ENCODE assay signal across 2 cellular contexts in the genomic region with DNA sequence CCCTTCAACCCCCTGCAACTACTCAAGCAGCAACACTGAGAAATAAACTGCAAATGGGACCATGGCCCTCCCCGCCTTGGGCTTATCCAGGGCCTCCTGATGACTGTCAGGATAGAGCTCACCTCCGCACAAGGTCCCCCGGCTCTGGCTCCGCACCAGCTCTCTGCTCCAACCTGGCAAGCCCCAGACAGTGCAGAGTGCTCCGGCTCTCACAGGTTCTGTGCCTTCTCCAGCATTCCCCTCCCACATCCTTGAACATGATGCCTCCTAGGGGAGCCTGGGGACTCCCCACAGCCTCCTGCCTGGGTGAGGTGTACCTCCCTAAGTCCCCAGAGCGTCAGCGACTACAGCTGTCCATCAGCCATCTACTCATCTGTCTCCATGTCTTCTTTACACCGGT.
TF ChIP-seq lines count a peak whose summit lies in the region.

No MANE protein-coding gene starts in this region.

TF ChIP-seq in HCT116, 20 proteins besides CTCF, POLR2A, EP300 and RAD21:
- no peak for TF ChIP-seq SP1 (IDR thresholded peaks at IDR 0.05; ENCODE audit: low read depth)
- TF ChIP-seq EZH2phosphoT487 (IDR thresholded peaks at IDR 0.05; ENCODE audit: borderline replicate concordance) = no peak
- TF ChIP-seq SIN3A (IDR thresholded peaks at IDR 0.05; ENCODE audit: low read depth) = no peak
- no peak for TF ChIP-seq POLR2AphosphoS5 (IDR thresholded peaks at IDR 0.05; ENCODE audit: low read depth, low read length)
- no peak for TF ChIP-seq SRF (IDR thresholded peaks at IDR 0.05; ENCODE audit: low read depth)
- TF ChIP-seq CBX3 (IDR thresholded peaks at IDR 0.05; ENCODE audit: low read depth) = no peak
- TF ChIP-seq CEBPB (IDR thresholded peaks at IDR 0.05; ENCODE audit: low read depth) = no peak
- no peak for TF ChIP-seq ZNF274 (IDR thresholded peaks at IDR 0.05; ENCODE audit: low read depth, low read length)
- TF ChIP-seq FOSL1 (IDR thresholded peaks at IDR 0.05; ENCODE audit: low read depth) = no peak
- TF ChIP-seq EGR1 (IDR thresholded peaks at IDR 0.05; ENCODE audit: low read depth) = no peak
- TF ChIP-seq, protein P1, sequence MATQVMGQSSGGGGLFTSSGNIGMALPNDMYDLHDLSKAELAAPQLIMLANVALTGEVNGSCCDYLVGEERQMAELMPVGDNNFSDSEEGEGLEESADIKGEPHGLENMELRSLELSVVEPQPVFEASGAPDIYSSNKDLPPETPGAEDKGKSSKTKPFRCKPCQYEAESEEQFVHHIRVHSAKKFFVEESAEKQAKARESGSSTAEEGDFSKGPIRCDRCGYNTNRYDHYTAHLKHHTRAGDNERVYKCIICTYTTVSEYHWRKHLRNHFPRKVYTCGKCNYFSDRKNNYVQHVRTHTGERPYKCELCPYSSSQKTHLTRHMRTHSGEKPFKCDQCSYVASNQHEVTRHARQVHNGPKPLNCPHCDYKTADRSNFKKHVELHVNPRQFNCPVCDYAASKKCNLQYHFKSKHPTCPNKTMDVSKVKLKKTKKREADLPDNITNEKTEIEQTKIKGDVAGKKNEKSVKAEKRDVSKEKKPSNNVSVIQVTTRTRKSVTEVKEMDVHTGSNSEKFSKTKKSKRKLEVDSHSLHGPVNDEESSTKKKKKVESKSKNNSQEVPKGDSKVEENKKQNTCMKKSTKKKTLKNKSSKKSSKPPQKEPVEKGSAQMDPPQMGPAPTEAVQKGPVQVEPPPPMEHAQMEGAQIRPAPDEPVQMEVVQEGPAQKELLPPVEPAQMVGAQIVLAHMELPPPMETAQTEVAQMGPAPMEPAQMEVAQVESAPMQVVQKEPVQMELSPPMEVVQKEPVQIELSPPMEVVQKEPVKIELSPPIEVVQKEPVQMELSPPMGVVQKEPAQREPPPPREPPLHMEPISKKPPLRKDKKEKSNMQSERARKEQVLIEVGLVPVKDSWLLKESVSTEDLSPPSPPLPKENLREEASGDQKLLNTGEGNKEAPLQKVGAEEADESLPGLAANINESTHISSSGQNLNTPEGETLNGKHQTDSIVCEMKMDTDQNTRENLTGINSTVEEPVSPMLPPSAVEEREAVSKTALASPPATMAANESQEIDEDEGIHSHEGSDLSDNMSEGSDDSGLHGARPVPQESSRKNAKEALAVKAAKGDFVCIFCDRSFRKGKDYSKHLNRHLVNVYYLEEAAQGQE (IDR thresholded peaks at IDR 0.05; ENCODE audit: low read depth) = no peak
- TF ChIP-seq YY1 (IDR thresholded peaks at IDR 0.05; ENCODE audit: extremely low read depth, insufficient replicate concordance, low read depth, low read length) = no peak
- TF ChIP-seq JUND (IDR thresholded peaks at IDR 0.05) = no peak
- no peak for TF ChIP-seq TCF7L2 (IDR thresholded peaks at IDR 0.05; ENCODE audit: borderline replicate concordance, extremely low read depth, insufficient read depth, insufficient read length)
- TF ChIP-seq, protein P2, sequence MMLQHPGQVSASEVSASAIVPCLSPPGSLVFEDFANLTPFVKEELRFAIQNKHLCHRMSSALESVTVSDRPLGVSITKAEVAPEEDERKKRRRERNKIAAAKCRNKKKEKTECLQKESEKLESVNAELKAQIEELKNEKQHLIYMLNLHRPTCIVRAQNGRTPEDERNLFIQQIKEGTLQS (IDR thresholded peaks at IDR 0.05) = no peak
- TF ChIP-seq EZH2 (IDR thresholded peaks at IDR 0.05) = no peak
- TF ChIP-seq, protein P3, sequence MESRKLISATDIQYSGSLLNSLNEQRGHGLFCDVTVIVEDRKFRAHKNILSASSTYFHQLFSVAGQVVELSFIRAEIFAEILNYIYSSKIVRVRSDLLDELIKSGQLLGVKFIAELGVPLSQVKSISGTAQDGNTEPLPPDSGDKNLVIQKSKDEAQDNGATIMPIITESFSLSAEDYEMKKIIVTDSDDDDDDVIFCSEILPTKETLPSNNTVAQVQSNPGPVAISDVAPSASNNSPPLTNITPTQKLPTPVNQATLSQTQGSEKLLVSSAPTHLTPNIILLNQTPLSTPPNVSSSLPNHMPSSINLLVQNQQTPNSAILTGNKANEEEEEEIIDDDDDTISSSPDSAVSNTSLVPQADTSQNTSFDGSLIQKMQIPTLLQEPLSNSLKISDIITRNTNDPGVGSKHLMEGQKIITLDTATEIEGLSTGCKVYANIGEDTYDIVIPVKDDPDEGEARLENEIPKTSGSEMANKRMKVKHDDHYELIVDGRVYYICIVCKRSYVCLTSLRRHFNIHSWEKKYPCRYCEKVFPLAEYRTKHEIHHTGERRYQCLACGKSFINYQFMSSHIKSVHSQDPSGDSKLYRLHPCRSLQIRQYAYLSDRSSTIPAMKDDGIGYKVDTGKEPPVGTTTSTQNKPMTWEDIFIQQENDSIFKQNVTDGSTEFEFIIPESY (IDR thresholded peaks at IDR 0.05; ENCODE audit: extremely low read depth, insufficient replicate concordance, low read length) = no peak

TF ChIP-seq in H1, 55 proteins besides CTCF, POLR2A, EP300 and RAD21:
- TF ChIP-seq CHD1 (IDR thresholded peaks at IDR 0.05; ENCODE audit: low read depth, low read length) = no peak
- TF ChIP-seq BCL11A (IDR thresholded peaks at IDR 0.05; ENCODE audit: low read depth in 2 of 2, low read length in 2 of 2) = no peak
- no peak for TF ChIP-seq SP1 (IDR thresholded peaks at IDR 0.05; ENCODE audit: low read depth, low read length)
- TF ChIP-seq SAP30 (IDR thresholded peaks at IDR 0.05; ENCODE audit: insufficient read depth, insufficient replicate concordance, low read length) = no peak
- TF ChIP-seq SIN3A (conservative IDR thresholded peaks at IDR 0.05 in 1 of 2, IDR thresholded peaks at IDR 0.05 in 1 of 2; ENCODE audit: low read depth in 1 of 2, low read length in 2 of 2) = no peak
- TF ChIP-seq BACH1 (IDR thresholded peaks at IDR 0.05; ENCODE audit: low read length) = no peak
- no peak for TF ChIP-seq JUN (IDR thresholded peaks at IDR 0.05; ENCODE audit: low read depth, low read length)
- TF ChIP-seq RFX5 (IDR thresholded peaks at IDR 0.05; ENCODE audit: borderline replicate concordance, low read depth, low read length) = no peak
- no peak for TF ChIP-seq HDAC6 (IDR thresholded peaks at IDR 0.05; ENCODE audit: low read depth, low read length)
- TF ChIP-seq, protein P2 (IDR thresholded peaks at IDR 0.05; ENCODE audit: insufficient read depth, low read depth, low read length) = no peak
- no peak for TF ChIP-seq BRCA1 (IDR thresholded peaks at IDR 0.05; ENCODE audit: low read depth, low read length)
- no peak for TF ChIP-seq TAF7 (optimal IDR thresholded peaks at IDR 0.05; ENCODE audit: borderline replicate concordance, low read depth, low read length)
- no peak for TF ChIP-seq CHD2 (IDR thresholded peaks at IDR 0.05; ENCODE audit: low read length)
- TF ChIP-seq GTF2F1 (IDR thresholded peaks at IDR 0.05; ENCODE audit: borderline replicate concordance, low read depth, low read length) = no peak
- no peak for TF ChIP-seq HDAC2 (IDR thresholded peaks at IDR 0.05; ENCODE audit: borderline replicate concordance in 1 of 2, low read depth in 2 of 2, low read length in 2 of 2)
- TF ChIP-seq PHF8 (conservative IDR thresholded peaks at IDR 0.05; ENCODE audit: low read depth, low read length) = no peak
- no peak for TF ChIP-seq ZNF274 (IDR thresholded peaks at IDR 0.05; ENCODE audit: borderline replicate concordance, extremely low read depth, low read length)
